Comparison of ENCODE assay signal across 2 cellular contexts in genomic region chr21:22314963-22315362, GRCh38.
A peak's percentile ranks its signal among the peaks of the same experiment; 100 is the strongest.
TF ChIP-seq lines count a peak whose summit lies in the region.

No MANE protein-coding gene starts in this region.

TF ChIP-seq in IMR-90, 13 proteins besides CTCF, POLR2A, EP300 and RAD21 (continued from another document):
- TF ChIP-seq ELK1 (IDR thresholded peaks at IDR 0.05; ENCODE audit: borderline replicate concordance, low read depth, low read length) (no peak), FOS (IDR thresholded peaks at IDR 0.05; ENCODE audit: low read depth, low read length) (no peak), CEBPB (IDR thresholded peaks at IDR 0.05; ENCODE audit: low read depth, low read length) (0 out of 2 replicates have a peak, but pooled peaks have one; percentile 19), MXI1 (IDR thresholded peaks at IDR 0.05; ENCODE audit: borderline replicate concordance, low read depth, low read length) (no peak), MAZ (IDR thresholded peaks at IDR 0.05; ENCODE audit: borderline replicate concordance, low read depth, low read length) (no peak)

TF ChIP-seq in K562, 482 proteins besides CTCF, POLR2A, EP300 and RAD21 (continued from another document):
- no peak for TF ChIP-seq FOXA3 (CRISPR knock-in tag; conservative IDR thresholded peaks at IDR 0.05 in 1 of 2, IDR thresholded peaks at IDR 0.05 in 1 of 2)
- no peak for TF ChIP-seq IRF9 (tag; IDR thresholded peaks at IDR 0.05)
- no peak for TF ChIP-seq HDAC8 (tag; IDR thresholded peaks at IDR 0.05)
- TF ChIP-seq CREB5 (CRISPR knock-in tag; IDR thresholded peaks at IDR 0.05) = no peak
- no peak for TF ChIP-seq HIVEP1 (CRISPR knock-in tag; IDR thresholded peaks at IDR 0.05)
- no peak for TF ChIP-seq ZFP91 (CRISPR knock-in tag; IDR thresholded peaks at IDR 0.05)
- TF ChIP-seq ATF3 (IDR thresholded peaks at IDR 0.05) = peak; percentile 81
- no peak for TF ChIP-seq ATF3 (CRISPR knock-in tag; conservative IDR thresholded peaks at IDR 0.05)
- TF ChIP-seq ZBTB9 (CRISPR knock-in tag; IDR thresholded peaks at IDR 0.05) = no peak
- TF ChIP-seq SREBF1 (IDR thresholded peaks at IDR 0.05; ENCODE audit: borderline replicate concordance, low read depth, low read length) = no peak
- TF ChIP-seq GABPB1 (CRISPR knock-in tag; IDR thresholded peaks at IDR 0.05) = no peak
- 0 out of 2 replicates have a peak, but pooled peaks have one; percentile 37 for TF ChIP-seq ZSCAN32 (CRISPR knock-in tag; IDR thresholded peaks at IDR 0.05)
- no peak for TF ChIP-seq RFX1 (IDR thresholded peaks at IDR 0.05)
- no peak for TF ChIP-seq SLC30A9 (CRISPR knock-in tag; IDR thresholded peaks at IDR 0.05)
- TF ChIP-seq CBX5 (IDR thresholded peaks at IDR 0.05; ENCODE audit: borderline replicate concordance, low read depth) = no peak
- TF ChIP-seq TRIM24 (IDR thresholded peaks at IDR 0.05) = peak; percentile 71 to 87; a peak in 2 of 4 replicates
TF ChIP-seq in K562: peak in this region for 4.
